Comparison of ENCODE assay signal across 24 cellular contexts in the genomic region with DNA sequence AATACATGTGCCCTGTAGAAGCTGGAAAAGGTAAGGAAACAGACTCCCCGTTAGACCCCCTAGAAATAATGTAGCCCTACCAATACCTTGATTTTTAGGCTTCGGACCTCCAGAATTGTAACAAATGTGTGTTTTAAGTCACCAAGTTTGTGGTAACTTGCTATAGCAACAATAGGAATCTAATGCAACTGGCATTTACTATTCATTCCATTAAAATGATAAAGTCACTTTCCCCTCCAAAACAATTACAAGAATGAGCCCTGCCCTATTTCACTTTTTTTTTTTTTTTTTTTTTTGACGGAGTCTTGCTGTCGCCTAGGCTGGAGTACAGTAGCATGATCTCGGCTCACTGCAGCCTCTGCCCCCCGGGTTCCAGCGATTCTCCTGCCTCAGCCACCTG. TPM values are rescaled to one million over a fixed set of nuclear protein-coding genes. Genes with fewer than 3 reads are reported as not detected.
DNase-seq lines count a peak whose midpoint lies in the region; ATAC-seq and TF ChIP-seq lines count a peak whose summit lies in the region.
"Had no signal": no experiment of that assay in that cellular context is flagged by ENCODE, and none has a peak within 500 bp of the region (broad histone marks: within the 10 kb centered on the region; RNA-seq: fewer than 3 reads in every experiment).

No MANE protein-coding gene starts in this region.

- H3K27me3 ChIP-seq in RWPE2 (ENCODE audit: insufficient read depth, poor library complexity, severe bottlenecking) (no peaks in the 10 kb centered on the region), fibroblast of lung (ENCODE audit: control insufficient read depth, insufficient read depth, low read length) (no peaks in the 10 kb centered on the region)
- H3K27me3 ChIP-seq: breast epithelium, dorsolateral prefrontal cortex, left lung, stomach, upper lobe of left lung had no signal

- peak; percentile 43 for DNase-seq in GM03348 (ENCODE audit: low spot score)
- no peak for DNase-seq in RWPE2 (ENCODE audit: low spot score)
- peak in 1 of 2 donors; percentile 83 for DNase-seq in fibroblast of lung (ENCODE audit: low read depth in 2 of 2)
- no peak for DNase-seq in type B pancreatic cell (ENCODE audit: extremely low spot score, unreplicated experiment)
- DNase-seq in GOT3 (lab: John Stamatoyannopoulos, UW): no peak
- DNase-seq in activated CD4-positive, alpha-beta T cell treated with anti-CD3 and anti-CD28 coated beads, Interleukin-2, amount 10 ng/mL, durations not matched to agents 7 days and 5 days: no peak
- DNase-seq in NCI-H345 treated with DMSO at 0.1 percent for 48 hours (lab: John Stamatoyannopoulos, UW; ENCODE audit: unreplicated experiment): no peak
- DNase-seq: activated CD4-positive, alpha-beta memory T cell treated with anti-CD3 and anti-CD28 coated beads, Interleukin-2, amount 10 ng/mL, durations not matched to agents 7 days and 5 days; activated T-cell treated with anti-CD3 and anti-CD28 coated beads, Interleukin-2, amount 50 U/mL, for 4 hours; dorsolateral prefrontal cortex; KG1; left lung; NCI-H1092 treated with DMSO at 0.1 percent for 48 hours; psoas muscle; SHP77 treated with DMSO at 0.1 percent for 48 hours; small intestine; stimulated activated CD4-positive, alpha-beta T cell treated with anti-CD3 and anti-CD28 coated beads, Interleukin-2, amount 100 ng/mL, for 48 hours; stomach; upper lobe of left lung had no signal

- POLR2A ChIA-PET in activated CD4-positive, alpha-beta T cell treated with anti-CD3 and anti-CD28 coated beads, Interleukin-2, amount 10 ng/mL, durations not matched to agents 7 days and 5 days (lab: Charles Lee): no interaction called here

- TF ChIP-seq CTCF in RWPE2 (IDR thresholded peaks at IDR 0.05; ENCODE audit: poor library complexity, severe bottlenecking): no peak
- no peak for TF ChIP-seq CTCF in fibroblast of lung (conservative IDR thresholded peaks at IDR 0.05 in 1 of 2, IDR thresholded peaks at IDR 0.05 in 1 of 2; ENCODE audit: low read depth in 1 of 2, low read length in 2 of 2)
- TF ChIP-seq CTCF in type B pancreatic cell (conservative IDR thresholded peaks at IDR 0.05): no peak

- H3K4me1 ChIP-seq in RWPE2 (ENCODE audit: insufficient read depth, poor library complexity, severe bottlenecking): peaks cover 48% of the 10 kb centered on the region
- H3K4me1 ChIP-seq in fibroblast of lung (ENCODE audit: control insufficient read depth, extremely low read depth, insufficient read depth, low read length): peaks cover 30% of the 10 kb centered on the region
- H3K4me1 ChIP-seq: breast epithelium, neural progenitor cell had no signal

- H3K79me2 ChIP-seq in fibroblast of lung (ENCODE audit: control insufficient read depth, insufficient read depth, low read length): peaks cover 5% of the 10 kb centered on the region

- no peak overlapping the region for H3K4me3 ChIP-seq in RWPE2 (ENCODE audit: severe bottlenecking)
- H3K4me3 ChIP-seq in fibroblast of lung (replicated peaks in 1 of 4; ENCODE audit: control extremely low read depth in 1 of 4, insufficient read depth in 1 of 4, low read depth in 3 of 4, low read length in 4 of 4): no peak overlapping the region
- H3K4me3 ChIP-seq: breast epithelium, dorsolateral prefrontal cortex, left lung, neural progenitor cell, psoas muscle, stomach, upper lobe of left lung had no signal

- H3K27ac Mint-ChIP-seq in type B pancreatic cell: peak overlapping the region; percentile 74
- no peak overlapping the region for H3K27ac Mint-ChIP-seq in activated CD4-positive, alpha-beta T cell treated with anti-CD3 and anti-CD28 coated beads, Interleukin-2, amount 10 ng/mL, durations not matched to agents 7 days and 5 days
- H3K27ac Mint-ChIP-seq: activated CD4-positive, alpha-beta memory T cell treated with anti-CD3 and anti-CD28 coated beads, Interleukin-2, amount 10 ng/mL, durations not matched to agents 7 days and 5 days; activated naive CD4-positive, alpha-beta T cell treated with anti-CD3 and anti-CD28 coated beads, Interleukin-2, amount 50 U/mL, for 72 hours; neural progenitor cell had no signal

- H3K4me2 ChIP-seq in fibroblast of lung (ENCODE audit: extremely low read depth, insufficient read depth, low read length): no peak overlapping the region
- H3K4me2 ChIP-seq: neural progenitor cell had no signal

- H3K4me3 Mint-ChIP-seq in type B pancreatic cell: no peak overlapping the region
- no peak overlapping the region for H3K4me3 Mint-ChIP-seq in activated CD4-positive, alpha-beta T cell treated with anti-CD3 and anti-CD28 coated beads, Interleukin-2, amount 10 ng/mL, durations not matched to agents 7 days and 5 days
- H3K4me3 Mint-ChIP-seq: activated CD4-positive, alpha-beta memory T cell treated with anti-CD3 and anti-CD28 coated beads, Interleukin-2, amount 10 ng/mL, durations not matched to agents 7 days and 5 days; activated T-cell treated with anti-CD3 and anti-CD28 coated beads, Interleukin-2, amount 50 U/mL, for 4 hours; CD14-positive monocyte; neural progenitor cell had no signal

- CTCF ChIA-PET in activated CD4-positive, alpha-beta T cell treated with anti-CD3 and anti-CD28 coated beads, Interleukin-2, amount 10 ng/mL, durations not matched to agents 7 days and 5 days (lab: Charles Lee): no interaction called here

- no peaks in the 10 kb centered on the region for H3K36me3 Mint-ChIP-seq in type B pancreatic cell
- H3K36me3 Mint-ChIP-seq in activated CD4-positive, alpha-beta T cell treated with anti-CD3 and anti-CD28 coated beads, Interleukin-2, amount 10 ng/mL, durations not matched to agents 7 days and 5 days (ENCODE audit: low read depth): peaks cover 24% of the 10 kb centered on the region
- H3K36me3 Mint-ChIP-seq: neural progenitor cell had no signal

- H3K9ac ChIP-seq in fibroblast of lung (ENCODE audit: insufficient read depth, low read length): no peak overlapping the region
- H3K9ac ChIP-seq: neural progenitor cell had no signal

- H3K36me3 ChIP-seq in RWPE2 (ENCODE audit: low read depth): no peaks in the 10 kb centered on the region; the same call in 1 of the 2 replicates
- H3K36me3 ChIP-seq in fibroblast of lung (ENCODE audit: control insufficient read depth, insufficient read depth, low read length): no peaks in the 10 kb centered on the region
- H3K36me3 ChIP-seq: breast epithelium, left lung, neural progenitor cell, stomach, upper lobe of left lung had no signal

- H3K27ac ChIP-seq in RWPE2 (ENCODE audit: poor library complexity, severe bottlenecking): peak overlapping the region; percentile 91
- peak overlapping the region; percentile 40 for H3K27ac ChIP-seq in fibroblast of lung (ENCODE audit: insufficient read depth, low read length)
- H3K27ac ChIP-seq: breast epithelium, dorsolateral prefrontal cortex, left lung, neural progenitor cell, stomach, upper lobe of left lung, VCaP had no signal

- ATAC-seq in RWPE2 (ENCODE audit: low read depth): no peak
- ATAC-seq: activated naive CD4-positive, alpha-beta T cell treated with anti-CD3 and anti-CD28 coated beads, Interleukin-2, amount 50 U/mL, for 72 hours; activated T-cell treated with anti-CD3 and anti-CD28 coated beads, Interleukin-2, amount 50 U/mL, for 4 hours; left lung had no signal

- H3K9me3 ChIP-seq in RWPE2 (ENCODE audit: severe bottlenecking) (no peaks in the 10 kb centered on the region), fibroblast of lung (ENCODE audit: control insufficient read depth, insufficient read depth, low read depth, low read length) (no peaks in the 10 kb centered on the region)
- H3K9me3 ChIP-seq: breast epithelium, left lung, psoas muscle, stomach, upper lobe of left lung had no signal

- H4K20me1 ChIP-seq in fibroblast of lung (ENCODE audit: control insufficient read depth, extremely low read depth, insufficient read depth, low read length): no peaks in the 10 kb centered on the region

- peaks cover 25% of the 10 kb centered on the region for H3K4me1 Mint-ChIP-seq in type B pancreatic cell (ENCODE audit: unreplicated experiment)
- H3K4me1 Mint-ChIP-seq in activated CD4-positive, alpha-beta T cell treated with anti-CD3 and anti-CD28 coated beads, Interleukin-2, amount 10 ng/mL, durations not matched to agents 7 days and 5 days: peaks cover 59% of the 10 kb centered on the region

- H3K9me3 Mint-ChIP-seq in type B pancreatic cell: peaks cover 12% of the 10 kb centered on the region
- peaks cover 4% of the 10 kb centered on the region for H3K9me3 Mint-ChIP-seq in activated CD4-positive, alpha-beta T cell treated with anti-CD3 and anti-CD28 coated beads, Interleukin-2, amount 10 ng/mL, durations not matched to agents 7 days and 5 days
- H3K9me3 Mint-ChIP-seq: activated CD4-positive, alpha-beta memory T cell treated with anti-CD3 and anti-CD28 coated beads, Interleukin-2, amount 10 ng/mL, durations not matched to agents 7 days and 5 days; activated naive CD4-positive, alpha-beta T cell treated with anti-CD3 and anti-CD28 coated beads, Interleukin-2, amount 50 U/mL, for 72 hours; activated T-cell treated with anti-CD3 and anti-CD28 coated beads, Interleukin-2, amount 50 U/mL, for 4 hours; CD14-positive monocyte had no signal

- H3K27me3 Mint-ChIP-seq in type B pancreatic cell: no peaks in the 10 kb centered on the region
- no peaks in the 10 kb centered on the region for H3K27me3 Mint-ChIP-seq in activated CD4-positive, alpha-beta T cell treated with anti-CD3 and anti-CD28 coated beads, Interleukin-2, amount 10 ng/mL, durations not matched to agents 7 days and 5 days
- H3K27me3 Mint-ChIP-seq: activated CD4-positive, alpha-beta memory T cell treated with anti-CD3 and anti-CD28 coated beads, Interleukin-2, amount 10 ng/mL, durations not matched to agents 7 days and 5 days had no signal

- no peak overlapping the region for H2AFZ ChIP-seq in fibroblast of lung (ENCODE audit: low read length)
- H2AFZ ChIP-seq: neural progenitor cell had no signal

RNA-seq across cellular contexts. Expression of a gene that starts 3.5 kb away (rescaled TPM):
- total RNA-seq in fibroblast of lung (15.7 and 29.1 TPM in 2 replicates), type B pancreatic cell (ENCODE audit: low replicate concordance) (5.3 and 12.1 TPM in 2 replicates)
- 11.2 and 15.6 TPM in 2 replicates for polyA plus RNA-seq in fibroblast of lung
- polyA plus RNA-seq in fibroblast of lung (2012): 6.0 and 8.5 TPM in 2 replicates
- polyA minus RNA-seq in fibroblast of lung (ENCODE audit: low replicate concordance): 5.7 and 7.6 TPM in 2 replicates
- 10 to 100 TPM; 58.6 to 66.2 TPM for total RNA-seq in activated CD4-positive, alpha-beta T cell treated with anti-CD3 and anti-CD28 coated beads, Interleukin-2, amount 10 ng/mL, durations not matched to agents 7 days and 5 days

RNA-seq across cellular contexts. Expression of a gene that starts 13.1 kb away (rescaled TPM):
- 109 and 205 TPM in 2 replicates for total RNA-seq in fibroblast of lung
- 200 and 250 TPM in 2 replicates for polyA plus RNA-seq in fibroblast of lung
- polyA plus RNA-seq in fibroblast of lung (2012): 215 and 223 TPM in 2 replicates
- 319 and 473 TPM in 2 replicates for polyA minus RNA-seq in fibroblast of lung (ENCODE audit: low replicate concordance)
- total RNA-seq in type B pancreatic cell (ENCODE audit: low replicate concordance): 38.3 and 93.5 TPM in 2 replicates
- total RNA-seq in activated CD4-positive, alpha-beta T cell treated with anti-CD3 and anti-CD28 coated beads, Interleukin-2, amount 10 ng/mL, durations not matched to agents 7 days and 5 days: 1 to 10 TPM; 2.4 to 2.8 TPM

Comparison
In these comparisons a context has a peak if more than half of its experiments do, and no peak if none do; other contexts are left out.
1. RNA of a gene that starts 13.1 kb away (total RNA-seq): 109 to 205 TPM in fibroblast of lung and 38.3 to 93.5 TPM in type B pancreatic cell; 2.4 to 2.8 TPM in activated CD4-positive, alpha-beta T cell treated with anti-CD3 and anti-CD28 coated beads, Interleukin-2, amount 10 ng/mL, durations not matched to agents 7 days and 5 days; every median in the first group is over 10 times any median in the second.